29 cellular contexts compared by ENCODE assay signal in the genomic region with DNA sequence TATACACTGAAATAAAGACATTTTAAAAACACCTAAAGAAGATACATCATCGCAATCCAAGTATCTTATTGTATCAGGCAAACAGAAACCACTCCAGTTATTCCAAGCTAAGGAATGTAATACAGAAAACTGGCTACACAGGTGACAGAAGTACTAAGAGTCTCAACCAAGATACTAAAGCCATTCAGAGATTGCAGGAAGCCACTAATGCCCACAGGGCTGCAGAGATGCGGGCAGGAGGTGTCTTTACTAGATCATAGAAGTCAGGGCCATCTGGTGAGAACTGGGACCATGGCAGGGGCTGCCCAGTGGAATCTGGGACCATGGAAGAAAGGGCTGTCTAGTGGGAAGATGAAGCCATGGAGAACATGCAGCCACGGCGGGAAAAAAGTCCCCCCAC.
DNase-seq lines count a peak whose midpoint lies in the region; TF ChIP-seq lines count a peak whose summit lies in the region.
"Had no signal": no experiment of that assay in that cellular context is flagged by ENCODE, and none has a peak within 500 bp of the region (broad histone marks: within the 10 kb centered on the region; RNA-seq: fewer than 3 reads in every experiment).

No MANE protein-coding gene starts in this region.

- H3K79me2 ChIP-seq in trophoblast cell (ENCODE audit: control insufficient read depth, insufficient read depth, low read length, poor library complexity): no peaks in the 10 kb centered on the region

- no peaks in the 10 kb centered on the region for H3K9me3 ChIP-seq in BLaER1
- no peaks in the 10 kb centered on the region for H3K9me3 ChIP-seq in BLaER1 treated with 17β-estradiol and CSF1 and Interleukin-3, amounts not matched to agents 10 nM and 100 nM (replicated peaks in 1 of 11)
- H3K9me3 ChIP-seq in trophoblast cell (ENCODE audit: insufficient read depth, low read depth, low read length): no peaks in the 10 kb centered on the region
- H3K9me3 ChIP-seq in prostate gland: no peaks in the 10 kb centered on the region
- no peaks in the 10 kb centered on the region for H3K9me3 ChIP-seq in mesenchymal stem cell (ENCODE audit: control insufficient read depth, low read length)
- H3K9me3 ChIP-seq: A549, BE2C, Caco-2 had no signal

- no peak overlapping the region for H2BK12ac ChIP-seq in trophoblast cell (ENCODE audit: low read length)
- H2BK12ac ChIP-seq in mesenchymal stem cell (ENCODE audit: low read length in 2 of 2): no peak overlapping the region

- H4K20me1 ChIP-seq in BLaER1: no peaks in the 10 kb centered on the region
- no peaks in the 10 kb centered on the region for H4K20me1 ChIP-seq in BLaER1 treated with 17β-estradiol and CSF1 and Interleukin-3, amounts not matched to agents 10 nM and 100 nM

- H2BK15ac ChIP-seq in mesenchymal stem cell (ENCODE audit: low read depth, poor library complexity, severe bottlenecking): no peak overlapping the region

- no peak overlapping the region for H4K91ac ChIP-seq in trophoblast cell (ENCODE audit: low read depth, low read length)
- H4K91ac ChIP-seq in mesenchymal stem cell (ENCODE audit: low read length): no peak overlapping the region

- intact Hi-C loops in prostate gland (cut with DNase I): no loop called here

- H3K4ac ChIP-seq in trophoblast cell (ENCODE audit: low read depth, low read length) (no peak overlapping the region), mesenchymal stem cell (ENCODE audit: low read depth in 1 of 2, low read length in 2 of 2) (no peak overlapping the region)

- H4K12ac ChIP-seq in trophoblast cell (ENCODE audit: low read depth, low read length): no peak overlapping the region

- no peak overlapping the region for H2AFZ ChIP-seq in trophoblast cell (ENCODE audit: insufficient read depth, low read length, poor library complexity)
- no peak overlapping the region for H2AFZ ChIP-seq in mesenchymal stem cell (ENCODE audit: low read depth, low read length)

- H3K36me3 ChIP-seq in BLaER1 (no peaks in the 10 kb centered on the region), trophoblast cell (ENCODE audit: control insufficient read depth in 1 of 2, insufficient read depth in 2 of 2, low read length in 2 of 2) (no peaks in the 10 kb centered on the region), prostate gland (no peaks in the 10 kb centered on the region), mesenchymal stem cell (ENCODE audit: control insufficient read depth in 1 of 2, insufficient read depth in 2 of 2, low read depth in 1 of 2, low read length in 2 of 2) (no peaks in the 10 kb centered on the region)
- no peaks in the 10 kb centered on the region for H3K36me3 ChIP-seq in BLaER1 treated with 17β-estradiol and CSF1 and Interleukin-3, amounts not matched to agents 10 nM and 100 nM
- H3K36me3 ChIP-seq: BE2C had no signal

- H3K27me3 ChIP-seq in BLaER1 (no peaks in the 10 kb centered on the region), trophoblast cell (ENCODE audit: insufficient read depth, low read length) (no peaks in the 10 kb centered on the region), prostate gland (replicated peaks; ENCODE audit: insufficient read depth) (no peaks in the 10 kb centered on the region), mesenchymal stem cell (ENCODE audit: control insufficient read depth in 1 of 2, insufficient read depth in 1 of 2, low read length in 2 of 2) (no peaks in the 10 kb centered on the region)
- H3K27me3 ChIP-seq in BLaER1 treated with 17β-estradiol and CSF1 and Interleukin-3, amounts not matched to agents 10 nM and 100 nM: no peaks in the 10 kb centered on the region
- H3K27me3 ChIP-seq: BE2C had no signal

- H3K4me3 ChIP-seq in BLaER1: no peak overlapping the region
- H3K4me3 ChIP-seq in BLaER1 treated with 17β-estradiol and CSF1 and Interleukin-3, amounts not matched to agents 10 nM and 100 nM: no peak overlapping the region
- H3K4me3 ChIP-seq in trophoblast cell (ENCODE audit: low read depth, low read length): no peak overlapping the region
- no peak overlapping the region for H3K4me3 ChIP-seq in prostate gland
- H3K4me3 ChIP-seq in mesenchymal stem cell (ENCODE audit: insufficient read depth in 1 of 2, low read depth in 1 of 2, low read length in 2 of 2): no peak overlapping the region
- H3K4me3 ChIP-seq: A549 had no signal

- H2AK5ac ChIP-seq in trophoblast cell (ENCODE audit: low read length): no peak overlapping the region
- no peak overlapping the region for H2AK5ac ChIP-seq in mesenchymal stem cell (ENCODE audit: low read length, severe bottlenecking)

- no peak for TF ChIP-seq CTCF in prostate gland (IDR thresholded peaks at IDR 0.05)

- no peak overlapping the region for H3K18ac ChIP-seq in trophoblast cell (ENCODE audit: low read length)
- no peak overlapping the region for H3K18ac ChIP-seq in mesenchymal stem cell (ENCODE audit: low read depth in 1 of 2, low read length in 2 of 2)

- no peak overlapping the region for H4K8ac ChIP-seq in trophoblast cell (ENCODE audit: low read depth, low read length)
- H4K8ac ChIP-seq in mesenchymal stem cell (ENCODE audit: low read length): no peak overlapping the region

- H3K23ac ChIP-seq in trophoblast cell (ENCODE audit: low read length) (no peak overlapping the region), mesenchymal stem cell (ENCODE audit: low read length in 2 of 2) (no peak overlapping the region)

- H3K9ac ChIP-seq in BLaER1 (no peak overlapping the region), trophoblast cell (ENCODE audit: low read length) (no peak overlapping the region), mesenchymal stem cell (ENCODE audit: low read length) (no peak overlapping the region)
- H3K9ac ChIP-seq in BLaER1 treated with 17β-estradiol and CSF1 and Interleukin-3, amounts not matched to agents 10 nM and 100 nM: no peak overlapping the region

- TF ChIP-seq POLR2A in prostate gland (IDR thresholded peaks at IDR 0.05) (no peak), erythroblast (IDR thresholded peaks at IDR 0.05; ENCODE audit: low read length) (no peak)

- no peak overlapping the region for H2BK5ac ChIP-seq in trophoblast cell (ENCODE audit: low read depth, low read length, poor library complexity)
- no peak overlapping the region for H2BK5ac ChIP-seq in mesenchymal stem cell (ENCODE audit: low read depth, low read length, poor library complexity, severe bottlenecking)

- H3K79me1 ChIP-seq in trophoblast cell (ENCODE audit: low read length) (no peaks in the 10 kb centered on the region), mesenchymal stem cell (replicated peaks; ENCODE audit: low read length, poor library complexity, severe bottlenecking) (no peaks in the 10 kb centered on the region)

- H2BK120ac ChIP-seq in trophoblast cell (ENCODE audit: insufficient read depth, low read length, poor library complexity) (no peak overlapping the region), mesenchymal stem cell (ENCODE audit: low read depth, low read length) (no peak overlapping the region)

- DNase-seq in trophoblast cell (peak; percentile 84 to 90), prostate gland (ENCODE audit: low spot score) (no peak), mesenchymal stem cell (no peak), erythroblast (lab: John Stamatoyannopoulos, UW) (no peak)
- DNase-seq: 8988T; ACHN; AML-193; BE2C; C1 segment of cervical spinal cord; Caco-2; Calu3; CD4-positive, alpha-beta memory T cell; CD4-positive, alpha-beta T cell; CD4-positive, CD25-positive, alpha-beta regulatory T cell; CD8-positive, alpha-beta memory T cell; CD8-positive, alpha-beta T cell; COR-L47; DMS 273 treated with DMSO at 0.1 percent for 48 hours; DMS153; DMS53; DMS79; DMS79 treated with DMSO at 0.1 percent for 48 hours; DND-41; EL had no signal

- H3K14ac ChIP-seq in trophoblast cell (ENCODE audit: low read length): no peak overlapping the region
- no peak overlapping the region for H3K14ac ChIP-seq in mesenchymal stem cell (ENCODE audit: low read length in 2 of 2)

- peak overlapping the region; percentile 31; the same call in 1 of the 2 replicates for H3K27ac ChIP-seq in BLaER1
- H3K27ac ChIP-seq in BLaER1 treated with 17β-estradiol and CSF1 and Interleukin-3, amounts not matched to agents 10 nM and 100 nM: peak overlapping the region in 3 of 11 experiments; percentile 3 to 42 (median 23); a peak in 2 of 22 replicates
- no peak overlapping the region for H3K27ac ChIP-seq in trophoblast cell (ENCODE audit: low read depth, low read length)
- no peak overlapping the region for H3K27ac ChIP-seq in prostate gland
- H3K27ac ChIP-seq in mesenchymal stem cell (ENCODE audit: low read length, poor library complexity, severe bottlenecking): no peak overlapping the region
- H3K27ac ChIP-seq: 22Rv1, A549, C4-2B had no signal

- no CpG with 5 or more reads among the region's 4 CpGs for WGBS in trophoblast cell (ENCODE audit: extremely low coverage, insufficient coverage, insufficient read length)
- 94% methylated on average over 4 of the region's 4 CpGs for WGBS in prostate gland
- WGBS in mesenchymal stem cell: 92% methylated on average over 2 of the region's 4 CpGs

- H3K4me1 ChIP-seq in BLaER1 (peaks cover 93% of the 10 kb centered on the region), trophoblast cell (ENCODE audit: control insufficient read depth in 1 of 2, insufficient read depth in 2 of 2, low read length in 2 of 2) (peaks cover 0 to 4% of the 10 kb centered on the region in 2 experiments), prostate gland (replicated peaks) (no peaks in the 10 kb centered on the region), mesenchymal stem cell (ENCODE audit: control insufficient read depth, insufficient read depth, low read depth, low read length) (no peaks in the 10 kb centered on the region)
- H3K4me1 ChIP-seq in BLaER1 treated with 17β-estradiol and CSF1 and Interleukin-3, amounts not matched to agents 10 nM and 100 nM: peaks cover 18 to 94% (median 62%) of the 10 kb centered on the region in 10 experiments
- H3K4me1 ChIP-seq: A549, BE2C, Caco-2 had no signal

- H3K4me2 ChIP-seq in BLaER1 (peak overlapping the region; percentile 73), trophoblast cell (ENCODE audit: low read length) (no peak overlapping the region), mesenchymal stem cell (ENCODE audit: low read length, poor library complexity, severe bottlenecking) (no peak overlapping the region)
- peak overlapping the region in 8 of 11 experiments; percentile 49 to 86 (median 66); a peak in 16 of 22 replicates for H3K4me2 ChIP-seq in BLaER1 treated with 17β-estradiol and CSF1 and Interleukin-3, amounts not matched to agents 10 nM and 100 nM
- H3K4me2 ChIP-seq: A549 had no signal

Comparison
In these comparisons a context has a peak if more than half of its experiments do, and no peak if none do; other contexts are left out.
1. H3K4me2 ChIP-seq: peak in BLaER1 (single experiment) and BLaER1 treated with 17β-estradiol and CSF1 and Interleukin-3, amounts not matched to agents 10 nM and 100 nM (8 of 11); none in trophoblast cell (single experiment) and mesenchymal stem cell (single experiment).
2. DNase-seq: peak in trophoblast cell (2 of 2); none in prostate gland (single experiment), mesenchymal stem cell (single experiment) and erythroblast (0 of 2).